ENCODE assay signal across 1 cellular context in genomic region chr3:145902166-145902565, GRCh38.
TF ChIP-seq lines count a peak whose summit lies in the region.

No MANE protein-coding gene starts in this region.

TF ChIP-seq in IMR-90, 13 proteins besides CTCF, POLR2A, EP300 and RAD21 (continued from another document):
- TF ChIP-seq NFE2L2 (IDR thresholded peaks at IDR 0.05; ENCODE audit: low read depth, low read length), result no peak
